In genomic region chr20:51610761-51611624, GRCh38 we compare ENCODE assay signal across 14 cellular contexts.
"Had no signal": no experiment of that assay in that cellular context is flagged by ENCODE, and none has a peak within 500 bp of the region (broad histone marks: within the 10 kb centered on the region; RNA-seq: fewer than 3 reads in every experiment).

No MANE protein-coding gene starts in this region.

- H3K27ac Mint-ChIP-seq: activated naive CD8-positive, alpha-beta T cell had no signal

- H3K9me3 Mint-ChIP-seq: activated CD8-positive, alpha-beta T cell treated with anti-CD3 and anti-CD28 coated beads for 36 hours had no signal

- ATAC-seq: heart left ventricle, left lobe of liver had no signal

- H3K9me3 ChIP-seq: heart left ventricle, ovary, sigmoid colon, upper lobe of left lung had no signal

- DNase-seq: activated CD4-positive, CD25-positive, alpha-beta regulatory T cell treated with anti-CD3 and anti-CD28 coated beads, Interleukin-2, amount 50 U/mL, for 72 hours; activated CD8-positive, alpha-beta T cell treated with anti-CD3 and anti-CD28 coated beads for 36 hours; activated gamma-delta T cell; aorta; effector CD4-positive, alpha-beta T cell; heart left ventricle; mesenchymal stem cell; ovary; sigmoid colon; stimulated activated naive CD4-positive, alpha-beta T cell; T-helper 9 cell had no signal

- H3K4me3 Mint-ChIP-seq: activated naive CD8-positive, alpha-beta T cell had no signal

- H3K36me3 Mint-ChIP-seq: activated naive CD8-positive, alpha-beta T cell had no signal
